ENCODE assay signal across 8 cellular contexts in genomic region chr2:96146151-96146880, GRCh38. TPM values are rescaled to one million over a fixed set of nuclear protein-coding genes. Genes with fewer than 3 reads are reported as not detected.
DNase-seq lines count a peak whose midpoint lies in the region; ATAC-seq and TF ChIP-seq lines count a peak whose summit lies in the region.

No MANE protein-coding gene starts in this region.

- TF ChIP-seq EP300 in sigmoid colon (IDR thresholded peaks at IDR 0.05), result no peak

- H3K9me3 Mint-ChIP-seq in IgD-negative memory B cell, result no peaks in the 10 kb centered on the region
- no peaks in the 10 kb centered on the region for H3K9me3 Mint-ChIP-seq in activated CD4-positive, alpha-beta memory T cell treated with anti-CD3 and anti-CD28 coated beads for 36 hours

- H3K27me3 Mint-ChIP-seq in IgD-negative memory B cell, result no peaks in the 10 kb centered on the region
- H3K27me3 Mint-ChIP-seq in activated CD4-positive, alpha-beta memory T cell treated with anti-CD3 and anti-CD28 coated beads for 36 hours, result peaks cover 4% of the 10 kb centered on the region

- POLR2A ChIA-PET in activated CD4-positive, alpha-beta memory T cell treated with anti-CD3 and anti-CD28 coated beads for 36 hours (lab: Charles Lee), result interaction anchor here (1.0 to 11.0 kb wide), 7 partner anchors 8 to 121 kb away, joined by 3 to 206 read pairs (median 9); partner anchors contain the start of gene ASTL

- H3K36me3 ChIP-seq in esophagus (ENCODE audit: control insufficient read depth in 2 of 2, insufficient read depth in 2 of 2, low read length in 1 of 2), result no peaks in the 10 kb centered on the region
- H3K36me3 ChIP-seq in sigmoid colon, result no peaks in the 10 kb centered on the region

- peaks cover 32 to 50% (median 46%) of the 10 kb centered on the region in 3 donors for H3K4me1 Mint-ChIP-seq in IgD-negative memory B cell
- peaks cover 63% of the 10 kb centered on the region for H3K4me1 Mint-ChIP-seq in activated CD4-positive, alpha-beta memory T cell treated with anti-CD3 and anti-CD28 coated beads for 36 hours (ENCODE audit: low read depth)

- peaks cover 14 to 17% of the 10 kb centered on the region in 2 donors for H3K4me1 ChIP-seq in esophagus (ENCODE audit: control insufficient read depth in 2 of 2, insufficient read depth in 2 of 2, low read length in 1 of 2)
- H3K4me1 ChIP-seq in sigmoid colon, result peaks cover 0 to 17% (median 15%) of the 10 kb centered on the region in 4 donors

- H3K4me3 Mint-ChIP-seq in IgD-negative memory B cell, result peak overlapping the region; percentile 77 to 92 (median 86)
- peak overlapping the region; percentile 85 for H3K4me3 Mint-ChIP-seq in activated CD4-positive, alpha-beta memory T cell treated with anti-CD3 and anti-CD28 coated beads for 36 hours

- H3K27me3 ChIP-seq in esophagus (ENCODE audit: control insufficient read depth in 1 of 2, insufficient read depth in 2 of 2, low read length in 2 of 2) (no peaks in the 10 kb centered on the region), sigmoid colon (peaks cover 0 to 9% (median 0%) of the 10 kb centered on the region in 3 donors)

- CTCF ChIA-PET in activated CD4-positive, alpha-beta memory T cell treated with anti-CD3 and anti-CD28 coated beads for 36 hours (lab: Charles Lee), result interaction anchor here (0.6 to 13.8 kb wide), 8 partner anchors 8 to 693 kb away, joined by 3 to 474 read pairs (median 12); partner anchors contain the start of gene ASTL

- no peaks in the 10 kb centered on the region for H3K36me3 Mint-ChIP-seq in IgD-negative memory B cell
- peaks cover 38% of the 10 kb centered on the region for H3K36me3 Mint-ChIP-seq in activated CD4-positive, alpha-beta memory T cell treated with anti-CD3 and anti-CD28 coated beads for 36 hours

- DNase-seq in C1 segment of cervical spinal cord (lab: John Stamatoyannopoulos, UW), result peak in 8 of 14 donors; percentile 20 to 42 (median 32)
- DNase-seq in activated CD4-positive, alpha-beta memory T cell treated with anti-CD3 and anti-CD28 coated beads for 36 hours, result peak; percentile 96
- peak; percentile 81 for DNase-seq in sigmoid colon
- no peak for DNase-seq in NCI-H187 (lab: John Stamatoyannopoulos, UW)
- no peak for DNase-seq in NCI-H526 treated with DMSO at 0.1 percent for 48 hours (lab: John Stamatoyannopoulos, UW)

- H3K9me3 ChIP-seq in esophagus (ENCODE audit: control insufficient read depth in 2 of 2, insufficient read depth in 1 of 2, low read depth in 1 of 2, low read length in 1 of 2), result no peaks in the 10 kb centered on the region
- no peaks in the 10 kb centered on the region for H3K9me3 ChIP-seq in sigmoid colon

- no peak overlapping the region for H3K4me3 ChIP-seq in esophagus (ENCODE audit: low read depth in 1 of 2, low read length in 2 of 2)
- H3K4me3 ChIP-seq in sigmoid colon, result no peak overlapping the region

- TF ChIP-seq CTCF in sigmoid colon (IDR thresholded peaks at IDR 0.05), result no peak

- intact Hi-C loops in activated CD4-positive, alpha-beta memory T cell treated with anti-CD3 and anti-CD28 coated beads for 36 hours (cut with micrococcal nuclease), result loop anchor here (1.0 to 5.0 kb wide), 7 partner anchors 11 to 491 kb away; partner anchors contain the start of genes ANKRD36C, ARID5A and KANSL3
- intact Hi-C loops in sigmoid colon (cut with DNase I), result no loop called here

- peak; percentile 33 for ATAC-seq in GM19455 (IDR thresholded peaks at IDR 0.05; ENCODE audit: unreplicated experiment)

- peak overlapping the region; percentile 97 to 99 (median 99) for H3K27ac Mint-ChIP-seq in IgD-negative memory B cell
- peak overlapping the region; percentile 100 for H3K27ac Mint-ChIP-seq in activated CD4-positive, alpha-beta memory T cell treated with anti-CD3 and anti-CD28 coated beads for 36 hours

- no peak for TF ChIP-seq POLR2A in sigmoid colon (IDR thresholded peaks at IDR 0.05)

- H3K27ac ChIP-seq in esophagus (ENCODE audit: low read depth in 2 of 2, low read length in 1 of 2) (peak overlapping the region; percentile 60 to 69), sigmoid colon (peak overlapping the region in 1 of 4 donors; percentile 60)

- WGBS in esophagus, 2 donors, result 58 to 64% methylated on average over 20 of the region's 20 CpGs
- WGBS in sigmoid colon, 2 donors, result 45 to 78% methylated on average over 20 of the region's 20 CpGs

RNA-seq across cellular contexts. Expression of gene DUSP2, which starts 1.1 kb away (rescaled TPM):
- polyA plus RNA-seq in IgD-negative memory B cell, result 55.6 TPM
- total RNA-seq in activated CD4-positive, alpha-beta memory T cell treated with anti-CD3 and anti-CD28 coated beads for 36 hours, result 100 to 1,000 TPM; 522 to 539 TPM
- polyA plus RNA-seq in esophagus, result 1 to 10 TPM; 2.8 to 3.2 TPM
- total RNA-seq in sigmoid colon, result 1 to 10 TPM in 3 of 4 donors, not detected in 1; 2.5 to 6.7 (median 3.0) TPM
- polyA plus RNA-seq in sigmoid colon, result 10 to 100 TPM in 1 of 3 donors, 1 to 10 TPM in 2; 1.2 to 17.4 (median 1.2) TPM

RNA-seq across cellular contexts. Expression of gene ASTL, which starts 8.0 kb away (rescaled TPM):
- polyA plus RNA-seq in IgD-negative memory B cell (not detected), esophagus (under 1 TPM; 0.26 to 0.32 TPM), sigmoid colon (under 1 TPM in 1 of 3 donors, not detected in 2; 0.36 TPM)
- total RNA-seq in activated CD4-positive, alpha-beta memory T cell treated with anti-CD3 and anti-CD28 coated beads for 36 hours, result 1 to 10 TPM; 1.8 to 2.4 TPM
- not detected for total RNA-seq in sigmoid colon

RNA-seq across cellular contexts. Expression of gene ADRA2B, which starts 29.9 kb away (rescaled TPM):
- polyA plus RNA-seq in IgD-negative memory B cell (not detected), esophagus (under 1 TPM; 0.27 to 0.98 TPM), sigmoid colon (under 1 TPM in 2 of 3 donors, not detected in 1; under 0.01 to 0.54 TPM)
- under 1 TPM; 0.21 to 0.36 TPM for total RNA-seq in activated CD4-positive, alpha-beta memory T cell treated with anti-CD3 and anti-CD28 coated beads for 36 hours
- 1 to 10 TPM in 2 of 4 donors, under 1 TPM in 2; 0.49 to 1.4 (median 0.83) TPM for total RNA-seq in sigmoid colon

Comparison
In these comparisons a context has a peak if more than half of its experiments do, and no peak if none do; other contexts are left out.
1. DNase-seq: peak in C1 segment of cervical spinal cord (8 of 14), activated CD4-positive, alpha-beta memory T cell treated with anti-CD3 and anti-CD28 coated beads for 36 hours (single experiment) and sigmoid colon (single experiment); none in NCI-H187 (0 of 2) and NCI-H526 treated with DMSO at 0.1 percent for 48 hours (single experiment).